ENCODE assay signal across 1 cellular context in genomic region chr2:11422901-11423435, GRCh38.
TF ChIP-seq lines count a peak whose summit lies in the region.

No MANE protein-coding gene starts in this region.

TF ChIP-seq in HepG2, 621 proteins besides CTCF, POLR2A, EP300 and RAD21 (continued from another document and continues in another):
- TF ChIP-seq TGIF2 (CRISPR knock-in tag; IDR thresholded peaks at IDR 0.05) (peak; percentile 62; the same call in 1 of the 2 replicates), ZKSCAN5 (CRISPR knock-in tag; IDR thresholded peaks at IDR 0.05) (no peak), ZSCAN9 (CRISPR knock-in tag; IDR thresholded peaks at IDR 0.05; ENCODE audit: borderline replicate concordance) (peak; percentile 13; the same call in 1 of the 2 replicates), TOE1 (CRISPR knock-in tag; IDR thresholded peaks at IDR 0.05) (no peak), ARID2 (CRISPR knock-in tag; IDR thresholded peaks at IDR 0.05; ENCODE audit: borderline replicate concordance) (no peak), KDM1A (CRISPR knock-in tag; IDR thresholded peaks at IDR 0.05) (peak; percentile 68; the same call in 1 of the 2 replicates), ZNF326 (CRISPR knock-in tag; IDR thresholded peaks at IDR 0.05; ENCODE audit: borderline replicate concordance) (no peak), KLF9 (CRISPR knock-in tag; IDR thresholded peaks at IDR 0.05; ENCODE audit: low read depth) (no peak), ZNF17 (CRISPR knock-in tag; IDR thresholded peaks at IDR 0.05) (no peak), MAZ (IDR thresholded peaks at IDR 0.05; ENCODE audit: borderline replicate concordance, low read depth, low read length) (no peak), MAZ (CRISPR knock-in tag; IDR thresholded peaks at IDR 0.05; ENCODE audit: low read depth) (no peak), CEBPZ (IDR thresholded peaks at IDR 0.05; ENCODE audit: low read length) (no peak), SP140L (CRISPR knock-in tag; IDR thresholded peaks at IDR 0.05; ENCODE audit: borderline replicate concordance) (0 out of 2 replicates have a peak, but pooled peaks have one; percentile 40), ZBTB38 (CRISPR knock-in tag; IDR thresholded peaks at IDR 0.05) (no peak), PAX8 (CRISPR knock-in tag; IDR thresholded peaks at IDR 0.05; ENCODE audit: borderline replicate concordance) (no peak), ZNF839 (CRISPR knock-in tag; IDR thresholded peaks at IDR 0.05; ENCODE audit: borderline replicate concordance) (no peak), RBAK (CRISPR knock-in tag; IDR thresholded peaks at IDR 0.05) (no peak), BORCS8-MEF2B (CRISPR knock-in tag; IDR thresholded peaks at IDR 0.05) (no peak), ATRX (CRISPR knock-in tag; IDR thresholded peaks at IDR 0.05; ENCODE audit: borderline replicate concordance) (no peak), ATAD3A (CRISPR knock-in tag; IDR thresholded peaks at IDR 0.05) (no peak), ZZZ3 (CRISPR knock-in tag; IDR thresholded peaks at IDR 0.05; ENCODE audit: borderline replicate concordance) (no peak), ZFP41 (CRISPR knock-in tag; IDR thresholded peaks at IDR 0.05; ENCODE audit: borderline replicate concordance) (no peak), KLF12 (CRISPR knock-in tag; IDR thresholded peaks at IDR 0.05; ENCODE audit: borderline replicate concordance) (no peak), ZNF12 (CRISPR knock-in tag; IDR thresholded peaks at IDR 0.05) (peak; percentile 90), CEBPG (CRISPR knock-in tag; IDR thresholded peaks at IDR 0.05) (peak; percentile 96), ZNF430 (CRISPR knock-in tag; IDR thresholded peaks at IDR 0.05) (no peak), NFRKB (IDR thresholded peaks at IDR 0.05) (no peak), SCMH1 (CRISPR knock-in tag; IDR thresholded peaks at IDR 0.05; ENCODE audit: borderline replicate concordance) (no peak), ZNF10 (CRISPR knock-in tag; IDR thresholded peaks at IDR 0.05; ENCODE audit: borderline replicate concordance, low read depth) (no peak), MAF1 (CRISPR knock-in tag; IDR thresholded peaks at IDR 0.05; ENCODE audit: borderline replicate concordance) (no peak; the same call in 1 of the 2 replicates), ZNF431 (CRISPR knock-in tag; IDR thresholded peaks at IDR 0.05; ENCODE audit: borderline replicate concordance, low read depth) (no peak), ERF (CRISPR knock-in tag; IDR thresholded peaks at IDR 0.05) (0 out of 2 replicates have a peak, but pooled peaks have one; percentile 51), RFX1 (IDR thresholded peaks at IDR 0.05) (no peak), ZNF275 (CRISPR knock-in tag; IDR thresholded peaks at IDR 0.05; ENCODE audit: borderline replicate concordance) (no peak), PHF5A (CRISPR knock-in tag; IDR thresholded peaks at IDR 0.05; ENCODE audit: low read depth, unreplicated experiment) (no peak), ZNF569 (CRISPR knock-in tag; IDR thresholded peaks at IDR 0.05; ENCODE audit: borderline replicate concordance) (no peak), ZBTB7B (CRISPR knock-in tag; IDR thresholded peaks at IDR 0.05) (no peak; the same call in 1 of the 2 replicates), SRF (IDR thresholded peaks at IDR 0.05; ENCODE audit: low read depth, low read length) (no peak), MAFK (conservative IDR thresholded peaks at IDR 0.05 in 1 of 2, IDR thresholded peaks at IDR 0.05 in 1 of 2; ENCODE audit: low read length in 2 of 2) (no peak), ZNF570 (CRISPR knock-in tag; IDR thresholded peaks at IDR 0.05; ENCODE audit: borderline replicate concordance) (no peak), ZNF331 (CRISPR knock-in tag; IDR thresholded peaks at IDR 0.05) (peak; percentile 76), TBP (CRISPR knock-in tag; IDR thresholded peaks at IDR 0.05) (no peak), BHLHE40 (IDR thresholded peaks at IDR 0.05; ENCODE audit: low read length) (no peak), ATM (IDR thresholded peaks at IDR 0.05; ENCODE audit: borderline replicate concordance) (no peak), ZMYM3 (CRISPR knock-in tag; IDR thresholded peaks at IDR 0.05) (peak; percentile 88), MXD1 (CRISPR knock-in tag; IDR thresholded peaks at IDR 0.05) (no peak), ASH2L (IDR thresholded peaks at IDR 0.05; ENCODE audit: insufficient read length, low read depth, low read length) (peak; percentile 78), ZNF740 (CRISPR knock-in tag; IDR thresholded peaks at IDR 0.05) (no peak), IKZF4 (CRISPR knock-in tag; IDR thresholded peaks at IDR 0.05; ENCODE audit: borderline replicate concordance, low read depth, not compliant biosample characterization) (no peak), ZMAT3 (CRISPR knock-in tag; conservative IDR thresholded peaks at IDR 0.05) (no peak; the same call in 1 of the 2 replicates), YEATS4 (CRISPR knock-in tag; IDR thresholded peaks at IDR 0.05; ENCODE audit: borderline replicate concordance) (no peak)
- TF ChIP-seq, protein P1, sequence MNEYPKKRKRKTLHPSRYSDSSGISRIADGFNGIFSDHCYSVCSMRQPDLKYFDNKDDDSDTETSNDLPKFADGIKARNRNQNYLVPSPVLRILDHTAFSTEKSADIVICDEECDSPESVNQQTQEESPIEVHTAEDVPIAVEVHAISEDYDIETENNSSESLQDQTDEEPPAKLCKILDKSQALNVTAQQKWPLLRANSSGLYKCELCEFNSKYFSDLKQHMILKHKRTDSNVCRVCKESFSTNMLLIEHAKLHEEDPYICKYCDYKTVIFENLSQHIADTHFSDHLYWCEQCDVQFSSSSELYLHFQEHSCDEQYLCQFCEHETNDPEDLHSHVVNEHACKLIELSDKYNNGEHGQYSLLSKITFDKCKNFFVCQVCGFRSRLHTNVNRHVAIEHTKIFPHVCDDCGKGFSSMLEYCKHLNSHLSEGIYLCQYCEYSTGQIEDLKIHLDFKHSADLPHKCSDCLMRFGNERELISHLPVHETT (CRISPR knock-in tag; conservative IDR thresholded peaks at IDR 0.05): no peak
- TF ChIP-seq, protein P2, sequence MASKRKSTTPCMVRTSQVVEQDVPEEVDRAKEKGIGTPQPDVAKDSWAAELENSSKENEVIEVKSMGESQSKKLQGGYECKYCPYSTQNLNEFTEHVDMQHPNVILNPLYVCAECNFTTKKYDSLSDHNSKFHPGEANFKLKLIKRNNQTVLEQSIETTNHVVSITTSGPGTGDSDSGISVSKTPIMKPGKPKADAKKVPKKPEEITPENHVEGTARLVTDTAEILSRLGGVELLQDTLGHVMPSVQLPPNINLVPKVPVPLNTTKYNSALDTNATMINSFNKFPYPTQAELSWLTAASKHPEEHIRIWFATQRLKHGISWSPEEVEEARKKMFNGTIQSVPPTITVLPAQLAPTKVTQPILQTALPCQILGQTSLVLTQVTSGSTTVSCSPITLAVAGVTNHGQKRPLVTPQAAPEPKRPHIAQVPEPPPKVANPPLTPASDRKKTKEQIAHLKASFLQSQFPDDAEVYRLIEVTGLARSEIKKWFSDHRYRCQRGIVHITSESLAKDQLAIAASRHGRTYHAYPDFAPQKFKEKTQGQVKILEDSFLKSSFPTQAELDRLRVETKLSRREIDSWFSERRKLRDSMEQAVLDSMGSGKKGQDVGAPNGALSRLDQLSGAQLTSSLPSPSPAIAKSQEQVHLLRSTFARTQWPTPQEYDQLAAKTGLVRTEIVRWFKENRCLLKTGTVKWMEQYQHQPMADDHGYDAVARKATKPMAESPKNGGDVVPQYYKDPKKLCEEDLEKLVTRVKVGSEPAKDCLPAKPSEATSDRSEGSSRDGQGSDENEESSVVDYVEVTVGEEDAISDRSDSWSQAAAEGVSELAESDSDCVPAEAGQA (IDR thresholded peaks at IDR 0.05; ENCODE audit: low read depth): no peak
- TF ChIP-seq, protein P2 (CRISPR knock-in tag; IDR thresholded peaks at IDR 0.05; ENCODE audit: borderline replicate concordance): no peak
- TF ChIP-seq, protein P3, sequence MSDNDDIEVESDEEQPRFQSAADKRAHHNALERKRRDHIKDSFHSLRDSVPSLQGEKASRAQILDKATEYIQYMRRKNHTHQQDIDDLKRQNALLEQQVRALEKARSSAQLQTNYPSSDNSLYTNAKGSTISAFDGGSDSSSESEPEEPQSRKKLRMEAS (IDR thresholded peaks at IDR 0.05): no peak
- TF ChIP-seq, protein P4, sequence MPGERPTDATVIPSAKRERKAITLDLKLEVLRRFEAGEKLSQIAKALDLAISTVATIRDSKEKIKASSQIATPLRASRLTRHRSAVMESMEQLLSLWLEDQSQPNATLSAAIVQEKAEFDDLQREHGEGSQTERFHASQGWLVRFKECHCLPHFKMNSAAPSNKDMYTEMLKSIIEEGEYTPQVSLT (CRISPR knock-in tag; IDR thresholded peaks at IDR 0.05; ENCODE audit: borderline replicate concordance, low read depth): no peak
- TF ChIP-seq, protein P5, sequence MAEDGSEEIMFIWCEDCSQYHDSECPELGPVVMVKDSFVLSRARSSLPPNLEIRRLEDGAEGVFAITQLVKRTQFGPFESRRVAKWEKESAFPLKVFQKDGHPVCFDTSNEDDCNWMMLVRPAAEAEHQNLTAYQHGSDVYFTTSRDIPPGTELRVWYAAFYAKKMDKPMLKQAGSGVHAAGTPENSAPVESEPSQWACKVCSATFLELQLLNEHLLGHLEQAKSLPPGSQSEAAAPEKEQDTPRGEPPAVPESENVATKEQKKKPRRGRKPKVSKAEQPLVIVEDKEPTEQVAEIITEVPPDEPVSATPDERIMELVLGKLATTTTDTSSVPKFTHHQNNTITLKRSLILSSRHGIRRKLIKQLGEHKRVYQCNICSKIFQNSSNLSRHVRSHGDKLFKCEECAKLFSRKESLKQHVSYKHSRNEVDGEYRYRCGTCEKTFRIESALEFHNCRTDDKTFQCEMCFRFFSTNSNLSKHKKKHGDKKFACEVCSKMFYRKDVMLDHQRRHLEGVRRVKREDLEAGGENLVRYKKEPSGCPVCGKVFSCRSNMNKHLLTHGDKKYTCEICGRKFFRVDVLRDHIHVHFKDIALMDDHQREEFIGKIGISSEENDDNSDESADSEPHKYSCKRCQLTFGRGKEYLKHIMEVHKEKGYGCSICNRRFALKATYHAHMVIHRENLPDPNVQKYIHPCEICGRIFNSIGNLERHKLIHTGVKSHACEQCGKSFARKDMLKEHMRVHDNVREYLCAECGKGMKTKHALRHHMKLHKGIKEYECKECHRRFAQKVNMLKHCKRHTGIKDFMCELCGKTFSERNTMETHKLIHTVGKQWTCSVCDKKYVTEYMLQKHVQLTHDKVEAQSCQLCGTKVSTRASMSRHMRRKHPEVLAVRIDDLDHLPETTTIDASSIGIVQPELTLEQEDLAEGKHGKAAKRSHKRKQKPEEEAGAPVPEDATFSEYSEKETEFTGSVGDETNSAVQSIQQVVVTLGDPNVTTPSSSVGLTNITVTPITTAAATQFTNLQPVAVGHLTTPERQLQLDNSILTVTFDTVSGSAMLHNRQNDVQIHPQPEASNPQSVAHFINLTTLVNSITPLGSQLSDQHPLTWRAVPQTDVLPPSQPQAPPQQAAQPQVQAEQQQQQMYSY (CRISPR knock-in tag; IDR thresholded peaks at IDR 0.05): no peak
